ENCODE assay signal across 1 cellular context in the genomic region with DNA sequence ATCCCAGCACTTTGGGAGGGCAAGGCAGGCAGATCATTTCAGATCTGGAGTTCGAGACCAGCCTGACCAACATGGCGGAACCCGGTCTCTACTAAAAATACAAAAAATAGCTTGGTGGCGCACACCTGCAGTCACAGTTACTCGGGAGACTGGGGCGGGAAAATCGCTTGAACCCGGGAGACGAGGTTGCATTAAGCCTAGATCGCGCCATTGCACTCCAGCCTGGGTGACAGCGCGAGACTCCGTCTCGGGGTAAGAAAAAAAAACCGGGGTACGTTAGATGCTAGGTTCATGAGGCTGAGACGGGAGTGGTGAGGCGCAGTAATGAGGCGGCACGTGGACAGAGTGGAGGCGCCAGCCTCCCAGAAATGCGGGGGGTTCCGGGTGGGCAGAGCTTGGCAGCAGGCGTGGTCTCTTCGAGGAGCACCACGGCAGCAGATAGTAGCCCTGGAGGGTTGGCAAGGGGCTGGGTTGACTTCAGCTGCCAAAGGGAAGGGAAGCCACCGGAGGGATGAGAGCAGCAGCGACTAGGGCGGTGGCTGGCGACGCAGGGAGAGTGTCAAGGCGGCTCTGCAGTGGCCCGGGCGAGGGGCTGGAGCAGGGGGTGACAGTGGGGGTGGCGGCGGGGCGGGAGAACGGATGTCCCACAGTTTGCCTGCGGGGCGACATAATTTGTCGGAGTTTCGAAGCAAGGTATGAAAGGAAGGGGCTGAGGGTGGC.
TF ChIP-seq lines count a peak whose summit lies in the region.

No MANE protein-coding gene starts in this region.

TF ChIP-seq in HCT116, 20 proteins besides CTCF, POLR2A, EP300 and RAD21 (continued from another document):
- no peak for TF ChIP-seq ZBTB33 (IDR thresholded peaks at IDR 0.05; ENCODE audit: extremely low read depth, insufficient replicate concordance, low read length)
- TF ChIP-seq FOSL1 (IDR thresholded peaks at IDR 0.05; ENCODE audit: low read depth): no peak
- no peak for TF ChIP-seq REST (IDR thresholded peaks at IDR 0.05; ENCODE audit: low read depth)
